In genomic region chr14:101813171-101813759, GRCh38 we compare ENCODE assay signal across 1 cellular context.
TF ChIP-seq lines count a peak whose summit lies in the region.

No MANE protein-coding gene starts in this region.

TF ChIP-seq in HEK293, 187 proteins besides CTCF, POLR2A, EP300 and RAD21 (continued from another document):
- TF ChIP-seq PRDM4 (tag by site-specific recombination; IDR thresholded peaks at IDR 0.05), result no peak
